10 cellular contexts compared by ENCODE assay signal in the genomic region with DNA sequence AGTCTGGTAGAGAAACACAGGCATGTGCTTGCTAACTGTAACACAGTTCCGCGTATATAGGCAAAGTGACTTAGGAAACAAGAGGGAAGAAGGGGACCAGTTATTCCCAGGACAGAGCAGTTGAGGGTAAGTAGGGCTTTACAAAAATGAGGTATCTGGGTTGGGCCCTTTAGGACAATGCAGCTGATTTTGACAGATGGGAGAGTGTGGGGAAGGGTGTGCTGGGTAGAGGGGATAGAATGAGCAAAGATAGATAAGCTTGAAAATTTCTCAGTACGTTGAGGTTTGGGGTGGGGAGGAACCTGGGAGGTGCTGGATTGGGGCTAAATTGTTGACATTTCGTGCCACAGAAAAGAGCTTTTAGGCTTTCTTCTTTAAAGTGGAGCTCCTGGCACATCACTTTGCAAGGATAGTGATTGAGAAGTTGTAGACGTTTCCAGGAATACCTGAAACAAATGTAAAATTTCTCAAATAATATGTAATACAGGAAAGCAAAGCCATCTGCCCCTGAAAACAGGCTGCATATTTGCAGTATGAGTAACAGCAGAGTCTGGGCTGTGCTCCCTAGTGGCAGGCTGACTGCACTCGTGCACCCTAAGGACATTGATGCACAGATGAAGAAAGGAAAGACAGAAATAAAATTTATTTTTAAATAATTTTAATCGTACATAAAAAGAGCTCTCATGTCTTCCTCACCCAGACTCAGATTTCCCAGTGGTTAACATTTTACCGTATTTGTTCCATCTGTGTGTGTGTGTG.
DNase-seq lines count a peak whose midpoint lies in the region; ATAC-seq and TF ChIP-seq lines count a peak whose summit lies in the region.
"Had no signal": no experiment of that assay in that cellular context is flagged by ENCODE, and none has a peak within 500 bp of the region (broad histone marks: within the 10 kb centered on the region; RNA-seq: fewer than 3 reads in every experiment).

No MANE protein-coding gene starts in this region.

- H2AFZ ChIP-seq in SK-N-SH (ENCODE audit: low read depth) (no peak overlapping the region), fibroblast of lung (ENCODE audit: low read length) (peak overlapping the region; percentile 7), neuronal stem cell (ENCODE audit: low read length) (no peak overlapping the region)

- TF ChIP-seq RAD21 in SK-N-SH (IDR thresholded peaks at IDR 0.05; ENCODE audit: low read length) = no peak

- no peak for ATAC-seq in HG02973 (IDR thresholded peaks at IDR 0.05; ENCODE audit: unreplicated experiment)
- ATAC-seq in GM19395 (IDR thresholded peaks at IDR 0.05; ENCODE audit: unreplicated experiment) = no peak

- no peaks in the 10 kb centered on the region for H3K27me3 ChIP-seq in SK-N-SH (ENCODE audit: insufficient read depth)
- no peaks in the 10 kb centered on the region for H3K27me3 ChIP-seq in fibroblast of lung (ENCODE audit: control insufficient read depth, insufficient read depth, low read length)
- H3K27me3 ChIP-seq in neuronal stem cell (ENCODE audit: control insufficient read depth in 3 of 3, insufficient read depth in 3 of 3, low read depth in 1 of 3, low read length in 3 of 3) = no peaks in the 10 kb centered on the region

- POLR2A ChIA-PET in AG04449 (lab: Yijun Ruan, JAX) (interaction anchor here (0.8 to 2.6 kb wide), 2 partner anchors 12 to 41 kb away, joined by 4 to 9 read pairs; no protein-coding TSS in a partner anchor), SK-N-SH (lab: Yijun Ruan, JAX) (no interaction called here)

- H3K79me2 ChIP-seq in SK-N-SH (ENCODE audit: insufficient read depth) (peaks cover 16% of the 10 kb centered on the region; the same call in 1 of the 2 replicates), fibroblast of lung (ENCODE audit: control insufficient read depth, insufficient read depth, low read length) (no peaks in the 10 kb centered on the region)

- H2BK12ac ChIP-seq in neuronal stem cell (ENCODE audit: low read length) = no peak overlapping the region

- TF ChIP-seq EP300 in SK-N-SH (IDR thresholded peaks at IDR 0.05; ENCODE audit: borderline replicate concordance in 1 of 2, low read depth in 1 of 2, low read length in 1 of 2) = 0 out of 4 replicates have a peak, but pooled peaks of 1 of the 2 experiments have one; percentile 34

- no peak overlapping the region for H2AK5ac ChIP-seq in neuronal stem cell (ENCODE audit: low read depth, low read length)

- H3K79me1 ChIP-seq in neuronal stem cell (ENCODE audit: low read depth, low read length) = peaks cover 1% of the 10 kb centered on the region

- H3K4me1 ChIP-seq in SK-N-SH (ENCODE audit: control insufficient read depth in 1 of 2, insufficient read depth in 2 of 2, low read depth in 1 of 2, low read length in 1 of 2) (peaks cover 2 to 32% of the 10 kb centered on the region in 2 experiments), fibroblast of lung (ENCODE audit: control insufficient read depth, extremely low read depth, insufficient read depth, low read length) (peaks cover 38% of the 10 kb centered on the region), neuronal stem cell (ENCODE audit: control insufficient read depth in 2 of 2, insufficient read depth in 1 of 2, low read depth in 1 of 2, low read length in 2 of 2) (peaks cover 9 to 16% of the 10 kb centered on the region in 2 donors)

- no peaks in the 10 kb centered on the region for H3K9me2 ChIP-seq in SK-N-SH

- peak overlapping the region; percentile 35 for H3K18ac ChIP-seq in neuronal stem cell (ENCODE audit: low read length)

- H3K4me2 ChIP-seq in SK-N-SH (peak overlapping the region; percentile 63), fibroblast of lung (ENCODE audit: extremely low read depth, insufficient read depth, low read length) (peak overlapping the region; percentile 17), neuronal stem cell (ENCODE audit: insufficient read depth, low read length, poor library complexity, severe bottlenecking) (no peak overlapping the region)

- H3K4ac ChIP-seq in neuronal stem cell (ENCODE audit: low read length) = no peak overlapping the region

- H3K36me3 ChIP-seq in SK-N-SH (replicated peaks in 1 of 2; ENCODE audit: control insufficient read depth in 1 of 2, insufficient read depth in 2 of 2, low read length in 1 of 2) (no peaks in the 10 kb centered on the region), fibroblast of lung (ENCODE audit: control insufficient read depth, insufficient read depth, low read length) (no peaks in the 10 kb centered on the region), neuronal stem cell (replicated peaks in 1 of 2; ENCODE audit: control insufficient read depth in 2 of 2, insufficient read depth in 2 of 2, low read length in 2 of 2) (no peaks in the 10 kb centered on the region)

- no peak overlapping the region for H3K4me3 ChIP-seq in AG04449 (ENCODE audit: low read depth, low read length)
- 0 out of 4 replicates have a peak overlapping the region, but pooled peaks of 1 of the 2 experiments have one; percentile 20 for H3K4me3 ChIP-seq in SK-N-SH (ENCODE audit: low read depth in 2 of 2, low read length in 1 of 2)
- H3K4me3 ChIP-seq in fibroblast of lung (replicated peaks in 1 of 4; ENCODE audit: control extremely low read depth in 1 of 4, insufficient read depth in 1 of 4, low read depth in 3 of 4, low read length in 4 of 4) = no peak overlapping the region
- H3K4me3 ChIP-seq in neuronal stem cell (ENCODE audit: low read length in 2 of 2) = no peak overlapping the region

- 28% methylated on average over 8 of the region's 8 CpGs for WGBS in SK-N-SH (ENCODE audit: low lambda C conversion rate)
- WGBS in neuronal stem cell (ENCODE audit: extremely low coverage in 2 of 2, insufficient read length in 2 of 2, insufficient replicate concordance in 1 of 2), 2 donors = no CpG with 5 or more reads among the region's 8 CpGs

- H4K8ac ChIP-seq in neuronal stem cell (ENCODE audit: low read depth, low read length) = no peak overlapping the region

- H3K9me3 ChIP-seq in SK-N-SH (no peaks in the 10 kb centered on the region), fibroblast of lung (ENCODE audit: control insufficient read depth, insufficient read depth, low read depth, low read length) (no peaks in the 10 kb centered on the region), neuronal stem cell (replicated peaks in 1 of 2; ENCODE audit: control insufficient read depth in 2 of 2, insufficient read depth in 1 of 2, low read depth in 1 of 2, low read length in 2 of 2) (no peaks in the 10 kb centered on the region)

- H4K20me1 ChIP-seq in SK-N-SH (ENCODE audit: insufficient read depth) (no peaks in the 10 kb centered on the region), fibroblast of lung (ENCODE audit: control insufficient read depth, extremely low read depth, insufficient read depth, low read length) (no peaks in the 10 kb centered on the region)

- no peak overlapping the region for H2BK15ac ChIP-seq in neuronal stem cell (ENCODE audit: low read length)

- CTCF ChIA-PET in AG04449 (lab: Yijun Ruan, JAX) = interaction anchor here (0.6 to 2.5 kb wide), 7 partner anchors 10 to 55 kb away, joined by 3 to 15 read pairs (median 6); no protein-coding TSS in a partner anchor
- CTCF ChIA-PET in SK-N-SH (lab: Yijun Ruan, JAX) = interaction anchor here (0.6 kb wide), 1 partner anchor 279 kb away, joined by 3 read pairs; no protein-coding TSS in a partner anchor

- no peak overlapping the region for H3K14ac ChIP-seq in neuronal stem cell (ENCODE audit: low read length)

- TF ChIP-seq CTCF in AG04449 (IDR thresholded peaks at IDR 0.05; ENCODE audit: insufficient read depth, low read length, missing control alignments) = peak; percentile 50
- TF ChIP-seq CTCF in SK-N-SH (IDR thresholded peaks at IDR 0.05) = peak; percentile 46
- TF ChIP-seq CTCF in fibroblast of lung (conservative IDR thresholded peaks at IDR 0.05 in 1 of 2, IDR thresholded peaks at IDR 0.05 in 1 of 2; ENCODE audit: low read depth in 1 of 2, low read length in 2 of 2) = peak in 1 of 2 donors; percentile 39

- H3K9ac ChIP-seq in SK-N-SH = peak overlapping the region; percentile 45; the same call in 1 of the 2 replicates
- H3K9ac ChIP-seq in fibroblast of lung (ENCODE audit: insufficient read depth, low read length) = no peak overlapping the region
- no peak overlapping the region for H3K9ac ChIP-seq in neuronal stem cell (ENCODE audit: low read depth, low read length, poor library complexity)

- H2BK5ac ChIP-seq in neuronal stem cell (ENCODE audit: low read length) = no peak overlapping the region

- H3F3A ChIP-seq in SK-N-SH (replicated peaks; ENCODE audit: insufficient read depth) = peaks cover 45% of the 10 kb centered on the region

- no peak overlapping the region for H3K23ac ChIP-seq in neuronal stem cell (ENCODE audit: low read depth, low read length, poor library complexity)

- no peak overlapping the region for H4K91ac ChIP-seq in neuronal stem cell (ENCODE audit: low read depth, low read length, poor library complexity)

- H3K27ac ChIP-seq in SK-N-SH (ENCODE audit: low read depth in 2 of 2, low read length in 1 of 2) (peak overlapping the region; percentile 63 to 87; a peak in 3 of 4 replicates), fibroblast of lung (ENCODE audit: insufficient read depth, low read length) (peak overlapping the region; percentile 79), neuronal stem cell (replicated peaks; ENCODE audit: low read length) (no peak overlapping the region)

- H2BK120ac ChIP-seq in neuronal stem cell (ENCODE audit: low read depth, low read length) = no peak overlapping the region

- no peak for DNase-seq in AG04449 (ENCODE audit: low read depth, low spot score)
- no peak for DNase-seq in SK-N-SH
- DNase-seq in fibroblast of lung (ENCODE audit: low read depth in 2 of 2) = peak; percentile 68 to 87
- DNase-seq in neuronal stem cell (ENCODE audit: low spot score) = no peak
- DNase-seq in D341Med (ENCODE audit: low spot score) = no peak
- DNase-seq in T-helper 1 cell = no peak
- DNase-seq: CD4-positive, CD25-positive, alpha-beta regulatory T cell; stimulated activated CD4-positive, alpha-beta T cell treated with anti-CD3 and anti-CD28 coated beads, Interleukin-2, amount 100 ng/mL, for 48 hours had no signal

TF ChIP-seq in SK-N-SH, 30 proteins besides CTCF, POLR2A, EP300 and RAD21 (continues in another document):
- TF ChIP-seq MAX (IDR thresholded peaks at IDR 0.05; ENCODE audit: low read depth) (0 out of 2 replicates have a peak, but pooled peaks have one; percentile 28), TCF12 (IDR thresholded peaks at IDR 0.05) (peak; percentile 73), JUND (IDR thresholded peaks at IDR 0.05) (peak; percentile 86), GATA2 (CRISPR knock-in tag; IDR thresholded peaks at IDR 0.05) (no peak), NFIC (IDR thresholded peaks at IDR 0.05; ENCODE audit: borderline replicate concordance) (peak; percentile 40; the same call in 1 of the 2 replicates), TEAD4 (IDR thresholded peaks at IDR 0.05; ENCODE audit: borderline replicate concordance, insufficient read depth) (no peak), MXI1 (IDR thresholded peaks at IDR 0.05; ENCODE audit: low read depth, low read length) (no peak)

Comparison
In these comparisons a context has a peak if more than half of its experiments do, and no peak if none do; other contexts are left out.
1. DNase-seq: peak in fibroblast of lung (2 of 2); none in AG04449 (single experiment), SK-N-SH (single experiment), neuronal stem cell (single experiment), D341Med (single experiment) and T-helper 1 cell (0 of 5).